ENCODE assay signal across 9 cellular contexts in genomic region chr21:14687277-14687642, GRCh38.
DNase-seq lines count a peak whose midpoint lies in the region; ATAC-seq and TF ChIP-seq lines count a peak whose summit lies in the region.
"Had no signal": no experiment of that assay in that cellular context is flagged by ENCODE, and none has a peak within 500 bp of the region (broad histone marks: within the 10 kb centered on the region; RNA-seq: fewer than 3 reads in every experiment).

No MANE protein-coding gene starts in this region.

- no peaks in the 10 kb centered on the region for H3K9me3 ChIP-seq in SU-DHL-6 (ENCODE audit: insufficient read depth, low read length)
- no peaks in the 10 kb centered on the region for H3K9me3 ChIP-seq in smooth muscle cell (replicated peaks; ENCODE audit: low read depth)

- peaks cover 60% of the 10 kb centered on the region for H3K4me1 Mint-ChIP-seq in stimulated activated naive CD8-positive, alpha-beta T cell treated with anti-CD3 and anti-CD28 coated beads, Interleukin-15, amount 100 ng/mL, for 72 hours

- H3K4me2 ChIP-seq in SU-DHL-6 (ENCODE audit: low read depth, low read length, poor library complexity, severe bottlenecking) (peak overlapping the region; percentile 72), smooth muscle cell (no peak overlapping the region)

- H3K27ac Mint-ChIP-seq in stimulated activated naive CD8-positive, alpha-beta T cell treated with anti-CD3 and anti-CD28 coated beads, Interleukin-15, amount 100 ng/mL, for 72 hours: peak overlapping the region; percentile 36 to 47

- H3K9ac ChIP-seq in SU-DHL-6 (ENCODE audit: low read length) (peak overlapping the region; percentile 48), smooth muscle cell (ENCODE audit: low read depth) (no peak overlapping the region)

- H3K79me2 ChIP-seq in SU-DHL-6 (ENCODE audit: insufficient read depth, low read length) (no peaks in the 10 kb centered on the region), smooth muscle cell (ENCODE audit: low read depth) (no peaks in the 10 kb centered on the region)

- H3F3A ChIP-seq in SU-DHL-6 (ENCODE audit: insufficient read depth) (peaks cover 49% of the 10 kb centered on the region), smooth muscle cell (ENCODE audit: low read depth) (no peaks in the 10 kb centered on the region)

- intact Hi-C loops in Right ventricle myocardium superior (cut with DNase I) (no loop called here), Right ventricle myocardium inferior (cut with DNase I) (no loop called here)

- peaks cover 15 to 24% of the 10 kb centered on the region in 2 donors for H3K9me3 Mint-ChIP-seq in stimulated activated naive CD8-positive, alpha-beta T cell treated with anti-CD3 and anti-CD28 coated beads, Interleukin-15, amount 100 ng/mL, for 72 hours

- H3K27ac ChIP-seq in SU-DHL-6 (ENCODE audit: low read depth, low read length) (peak overlapping the region; percentile 95), coronary artery (no peak overlapping the region), smooth muscle cell (ENCODE audit: low read depth) (no peak overlapping the region)

- DNase-seq in Right ventricle myocardium superior (no peak), Right ventricle myocardium inferior (ENCODE audit: missing footprints) (no peak), coronary artery (ENCODE audit: low spot score) (no peak), smooth muscle cell (lab: John Stamatoyannopoulos, UW; ENCODE audit: unreplicated experiment) (no peak)
- no peak for DNase-seq in stimulated activated naive CD8-positive, alpha-beta T cell treated with anti-CD3 and anti-CD28 coated beads, Interleukin-15, amount 100 ng/mL, for 72 hours
- DNase-seq in activated naive CD4-positive, alpha-beta T cell treated with anti-CD3 and anti-CD28 coated beads, Interleukin-2, amount 50 U/mL, for 16 hours: no peak
- DNase-seq: IMR-90 had no signal

- H3K27me3 Mint-ChIP-seq in stimulated activated naive CD8-positive, alpha-beta T cell treated with anti-CD3 and anti-CD28 coated beads, Interleukin-15, amount 100 ng/mL, for 72 hours: no peaks in the 10 kb centered on the region

- H3K4me3 ChIP-seq in SU-DHL-6 (ENCODE audit: insufficient read depth, low read length, poor library complexity, severe bottlenecking) (no peak overlapping the region), coronary artery (no peak overlapping the region), smooth muscle cell (no peak overlapping the region)

- H3K27me3 ChIP-seq in SU-DHL-6 (ENCODE audit: low read length) (no peaks in the 10 kb centered on the region), smooth muscle cell (ENCODE audit: low read depth) (no peaks in the 10 kb centered on the region)

- no peaks in the 10 kb centered on the region for H3K4me1 ChIP-seq in smooth muscle cell (ENCODE audit: low read depth)

- H3K36me3 ChIP-seq in SU-DHL-6 (ENCODE audit: low read length): no peaks in the 10 kb centered on the region
- H3K36me3 ChIP-seq in smooth muscle cell (ENCODE audit: low read depth): no peaks in the 10 kb centered on the region

- H4K20me1 ChIP-seq in SU-DHL-6 (ENCODE audit: low read depth, low read length): no peaks in the 10 kb centered on the region
- H4K20me1 ChIP-seq in smooth muscle cell (ENCODE audit: low read depth): no peaks in the 10 kb centered on the region

- TF ChIP-seq CTCF in SU-DHL-6 (IDR thresholded peaks at IDR 0.05; ENCODE audit: insufficient read depth, low read length, poor library complexity, severe bottlenecking) (no peak), coronary artery (IDR thresholded peaks at IDR 0.05) (no peak), smooth muscle cell (IDR thresholded peaks at IDR 0.05; ENCODE audit: borderline replicate concordance, insufficient read depth, poor library complexity, severe bottlenecking) (no peak)

- peak overlapping the region in 1 of 2 donors; percentile 25 for H3K4me3 Mint-ChIP-seq in stimulated activated naive CD8-positive, alpha-beta T cell treated with anti-CD3 and anti-CD28 coated beads, Interleukin-15, amount 100 ng/mL, for 72 hours

- H2AFZ ChIP-seq in SU-DHL-6 (ENCODE audit: low read depth, low read length, severe bottlenecking): peak overlapping the region; percentile 27
- H2AFZ ChIP-seq in smooth muscle cell (ENCODE audit: low read depth): no peak overlapping the region

- no peaks in the 10 kb centered on the region for H3K9me2 ChIP-seq in SU-DHL-6 (replicated peaks; ENCODE audit: insufficient read depth, low read length)

- ATAC-seq in Right ventricle myocardium superior (ENCODE audit: poor library complexity) (peak; percentile 31), Right ventricle myocardium inferior (no peak), HG03095 (IDR thresholded peaks at IDR 0.05; ENCODE audit: unreplicated experiment) (peak; percentile 50)
- peak; percentile 80 for ATAC-seq in stimulated activated naive CD8-positive, alpha-beta T cell treated with anti-CD3 and anti-CD28 coated beads, Interleukin-15, amount 100 ng/mL, for 72 hours
